16 cellular contexts compared by ENCODE assay signal in the genomic region with DNA sequence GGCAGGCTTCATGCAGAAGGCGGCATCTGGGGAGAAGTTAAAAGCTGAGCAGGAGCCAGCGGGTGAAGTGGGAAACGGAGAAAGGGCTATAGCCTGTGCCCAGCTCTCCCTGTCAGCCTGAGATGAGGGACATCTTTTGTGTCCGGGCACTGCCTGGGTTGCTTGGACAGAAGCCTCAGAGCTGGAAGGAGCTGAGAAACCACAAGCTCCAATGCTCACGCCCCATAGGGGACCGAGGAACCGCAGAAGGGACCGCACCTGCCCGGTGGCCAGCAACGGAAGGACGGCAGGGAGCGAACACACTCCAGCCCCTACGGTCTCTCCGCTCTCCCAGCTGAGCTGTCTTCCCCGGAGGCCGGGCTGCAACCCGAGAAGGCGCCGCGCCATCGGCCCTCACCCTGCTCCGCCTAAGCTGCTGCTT.
DNase-seq lines count a peak whose midpoint lies in the region; ATAC-seq and TF ChIP-seq lines count a peak whose summit lies in the region.
"Had no signal": no experiment of that assay in that cellular context is flagged by ENCODE, and none has a peak within 500 bp of the region (broad histone marks: within the 10 kb centered on the region; RNA-seq: fewer than 3 reads in every experiment).

No MANE protein-coding gene starts in this region.

- no peak overlapping the region for H3K4me3 ChIP-seq in fibroblast of lung (replicated peaks in 1 of 4; ENCODE audit: control extremely low read depth in 1 of 4, insufficient read depth in 1 of 4, low read depth in 3 of 4, low read length in 4 of 4)
- no peak overlapping the region for H3K4me3 ChIP-seq in A673 (ENCODE audit: low read depth, low read length, poor library complexity, severe bottlenecking)
- H3K4me3 ChIP-seq: esophagus squamous epithelium, tibial artery had no signal

- intact Hi-C loops in Right ventricle myocardium inferior (cut with DNase I): no loop called here
- intact Hi-C loops in cardiac septum (cut with DNase I): no loop called here
- intact Hi-C loops in A673 (cut with micrococcal nuclease; ENCODE audit: unreplicated experiment): no loop called here

- no peak overlapping the region for H3K27ac ChIP-seq in fibroblast of lung (ENCODE audit: insufficient read depth, low read length)
- H3K27ac ChIP-seq in A673 (ENCODE audit: low read depth, low read length, poor library complexity, severe bottlenecking): no peak overlapping the region

- H3K9ac ChIP-seq in fibroblast of lung (ENCODE audit: insufficient read depth, low read length): no peak overlapping the region

- H3K36me3 ChIP-seq in fibroblast of lung (ENCODE audit: control insufficient read depth, insufficient read depth, low read length) (no peaks in the 10 kb centered on the region), A673 (ENCODE audit: insufficient read depth, low read length, poor library complexity, severe bottlenecking) (no peaks in the 10 kb centered on the region)
- H3K36me3 ChIP-seq: esophagus squamous epithelium, tibial artery had no signal

- no peaks in the 10 kb centered on the region for H3K79me2 ChIP-seq in fibroblast of lung (ENCODE audit: control insufficient read depth, insufficient read depth, low read length)

- no peaks in the 10 kb centered on the region for H3K9me3 ChIP-seq in fibroblast of lung (ENCODE audit: control insufficient read depth, insufficient read depth, low read depth, low read length)
- H3K9me3 ChIP-seq in A673 (ENCODE audit: low read depth, low read length, poor library complexity, severe bottlenecking): no peaks in the 10 kb centered on the region
- H3K9me3 ChIP-seq: esophagus squamous epithelium, tibial artery had no signal

- POLR2A ChIA-PET in A673 (lab: Charles Lee; ENCODE audit: low non-redundant PET): no interaction called here

- no peak for TF ChIP-seq CTCF in fibroblast of lung (conservative IDR thresholded peaks at IDR 0.05 in 1 of 2, IDR thresholded peaks at IDR 0.05 in 1 of 2; ENCODE audit: low read depth in 1 of 2, low read length in 2 of 2)
- TF ChIP-seq CTCF in A673 (conservative IDR thresholded peaks at IDR 0.05; ENCODE audit: low read depth, low read length): no peak

- H4K20me1 ChIP-seq in fibroblast of lung (ENCODE audit: control insufficient read depth, extremely low read depth, insufficient read depth, low read length): no peaks in the 10 kb centered on the region

- H3K4me2 ChIP-seq in fibroblast of lung (ENCODE audit: extremely low read depth, insufficient read depth, low read length): no peak overlapping the region

- CTCF ChIA-PET in A673 (lab: Charles Lee): no interaction called here

- H3K27me3 ChIP-seq in fibroblast of lung (ENCODE audit: control insufficient read depth, insufficient read depth, low read length) (no peaks in the 10 kb centered on the region), A673 (replicated peaks; ENCODE audit: insufficient read depth, low read depth, low read length, poor library complexity) (no peaks in the 10 kb centered on the region)
- H3K27me3 ChIP-seq: esophagus squamous epithelium, tibial artery had no signal

- no TSS peak for BruUV-seq in A673 (replicated peaks; lab: Mats Ljungman, UMichigan)

- H2AFZ ChIP-seq in fibroblast of lung (ENCODE audit: low read length): no peak overlapping the region

- peak; percentile 34 for ATAC-seq in Right ventricle myocardium inferior
- ATAC-seq: natural killer cell treated with Interleukin-12 subunit alpha and Interleukin-12 subunit beta and Interleukin-15 and Interleukin-18, amount 100 ng/mL, for 72 hours; PC-3; T-cell had no signal

- DNase-seq in Right ventricle myocardium inferior (ENCODE audit: missing footprints): no peak
- DNase-seq in cardiac septum (ENCODE audit: low spot score): no peak
- peak; percentile 41 to 51 for DNase-seq in fibroblast of lung (ENCODE audit: low read depth in 2 of 2)
- peak; percentile 6 for DNase-seq in mucosa of gallbladder (ENCODE audit: low spot score)
- DNase-seq in RPMI8226: no peak
- no peak for DNase-seq in T1000 (lab: John Stamatoyannopoulos, UW)
- DNase-seq in A673 (ENCODE audit: low spot score): no peak
- DNase-seq in stimulated activated naive CD4-positive, alpha-beta T cell (lab: John Stamatoyannopoulos, UW): no peak
- DNase-seq: activated CD4-positive, alpha-beta T cell treated with anti-CD3 and anti-CD28 coated beads, Interleukin-2, amount 50 U/mL, for 4 hours; activated naive CD4-positive, alpha-beta T cell; esophagus squamous epithelium; NCI-H345; PC-3; T-cell had no signal

- H3K4me1 ChIP-seq in fibroblast of lung (ENCODE audit: control insufficient read depth, extremely low read depth, insufficient read depth, low read length) (peaks cover 4% of the 10 kb centered on the region), A673 (ENCODE audit: insufficient read depth, low read length, poor library complexity, severe bottlenecking) (no peaks in the 10 kb centered on the region)

Comparison
In these comparisons a context has a peak if more than half of its experiments do, and no peak if none do; other contexts are left out.
1. DNase-seq: peak in fibroblast of lung (2 of 2) and mucosa of gallbladder (single experiment); none in Right ventricle myocardium inferior (single experiment), cardiac septum (single experiment), RPMI8226 (single experiment), T1000 (single experiment), A673 (single experiment) and stimulated activated naive CD4-positive, alpha-beta T cell (0 of 6).